ENCODE assay signal across 8 cellular contexts in the genomic region with DNA sequence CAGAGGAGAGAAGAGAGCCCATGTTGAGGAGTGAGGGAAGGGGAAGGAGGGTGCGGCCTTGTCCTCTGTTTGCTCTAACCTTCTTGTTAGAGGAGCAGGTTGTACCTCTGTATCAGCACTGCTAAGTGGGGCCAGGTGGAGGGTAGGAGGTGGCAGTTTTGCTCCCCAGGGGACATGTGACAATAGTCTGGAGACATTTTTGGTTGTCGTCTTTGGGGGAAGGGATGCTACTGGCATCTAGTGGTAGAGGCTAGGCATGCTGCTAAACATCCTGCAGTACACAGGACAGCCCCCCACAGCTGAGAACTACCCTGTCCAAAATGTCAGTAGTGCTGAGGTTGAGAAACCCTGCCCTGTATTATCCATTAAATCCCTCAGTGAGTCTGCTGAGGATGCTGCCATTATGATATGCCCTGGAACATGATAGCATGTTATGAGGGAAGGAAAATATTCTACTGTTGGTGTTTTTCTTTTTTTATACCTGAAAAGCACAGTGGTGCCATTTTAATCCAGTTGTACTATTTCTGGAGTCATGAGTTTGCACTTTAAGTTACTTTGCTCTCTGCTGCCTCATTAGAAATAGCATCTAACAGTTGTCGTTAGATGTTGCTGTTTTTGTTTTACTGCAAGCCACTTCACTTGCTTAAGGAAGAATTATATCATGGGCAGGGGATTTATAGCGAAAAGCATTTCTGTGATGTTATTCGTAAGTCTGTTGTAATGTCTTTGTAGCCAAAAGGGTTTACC.
DNase-seq lines count a peak whose midpoint lies in the region; ATAC-seq, FAIRE-seq and TF ChIP-seq lines count a peak whose summit lies in the region.

No MANE protein-coding gene starts in this region.

- no peak overlapping the region for H3K4me3 Mint-ChIP-seq in naive thymus-derived CD4-positive, alpha-beta T cell

- no peak overlapping the region for H3K27ac ChIP-seq in naive thymus-derived CD4-positive, alpha-beta T cell (ENCODE audit: low read depth, low read length)

- peaks cover 0 to 15% (median 0%) of the 10 kb centered on the region in 7 donors for H3K4me1 Mint-ChIP-seq in naive thymus-derived CD4-positive, alpha-beta T cell

- no peaks in the 10 kb centered on the region for H3K9me3 ChIP-seq in naive thymus-derived CD4-positive, alpha-beta T cell (ENCODE audit: control insufficient read depth in 2 of 3, low read length in 3 of 3)

- CTCF ChIA-PET in naive thymus-derived CD4-positive, alpha-beta T cell (lab: Charles Lee), result interaction anchor here (0.7 to 1.3 kb wide), 2 partner anchors 121 to 263 kb away, joined by 3 to 4 read pairs; no protein-coding TSS in a partner anchor

- H3K27me3 Mint-ChIP-seq in naive thymus-derived CD4-positive, alpha-beta T cell, result no peaks in the 10 kb centered on the region

- FAIRE-seq in RCC 7860 (lab: Jason Lieb, UNC), result no peak

- TF ChIP-seq CTCF in AG09319 (IDR thresholded peaks at IDR 0.05; ENCODE audit: low read depth, low read length), result peak; percentile 36

- POLR2A ChIA-PET in naive thymus-derived CD4-positive, alpha-beta T cell (lab: Charles Lee), result no interaction called here

- no peaks in the 10 kb centered on the region for H3K36me3 ChIP-seq in naive thymus-derived CD4-positive, alpha-beta T cell (ENCODE audit: control insufficient read depth in 2 of 3, insufficient read depth in 3 of 3, low read length in 3 of 3)

- H3K4me1 ChIP-seq in naive thymus-derived CD4-positive, alpha-beta T cell (ENCODE audit: control insufficient read depth in 2 of 2, insufficient read depth in 2 of 2, low read length in 2 of 2), result no peaks in the 10 kb centered on the region

- H3K4me3 ChIP-seq in naive thymus-derived CD4-positive, alpha-beta T cell (ENCODE audit: low read length), result no peak overlapping the region

- H3K27me3 ChIP-seq in naive thymus-derived CD4-positive, alpha-beta T cell (ENCODE audit: control insufficient read depth in 2 of 2, insufficient read depth in 2 of 2, low read length in 2 of 2), result no peaks in the 10 kb centered on the region

- H3K9me3 Mint-ChIP-seq in naive thymus-derived CD4-positive, alpha-beta T cell, result no peaks in the 10 kb centered on the region

- peaks cover 0 to 30% (median 16%) of the 10 kb centered on the region in 5 donors for H3K36me3 Mint-ChIP-seq in naive thymus-derived CD4-positive, alpha-beta T cell

- peak overlapping the region in 2 of 9 donors; percentile 25 to 75 for H3K27ac Mint-ChIP-seq in naive thymus-derived CD4-positive, alpha-beta T cell

- no peak for DNase-seq in AG09319 (ENCODE audit: extremely low read depth, low read depth)
- DNase-seq in OCI-M1 (lab: John Stamatoyannopoulos, UW), result peak; percentile 64
- peak; percentile 57 for DNase-seq in ecto neural progenitor cell (ENCODE audit: low spot score)
- DNase-seq in naive thymus-derived CD4-positive, alpha-beta T cell, result peak in 7 of 9 donors; percentile 0 to 44 (median 36)
- DNase-seq in GM03348 (ENCODE audit: low spot score), result no peak
- DNase-seq in RCC 7860 (ENCODE audit: low spot score), result no peak

- ATAC-seq in GM18519 (IDR thresholded peaks at IDR 0.05; ENCODE audit: low FRiP score, unreplicated experiment), result peak; percentile 33
- peak; percentile 37 for ATAC-seq in HG02973 (IDR thresholded peaks at IDR 0.05; ENCODE audit: unreplicated experiment)
- ATAC-seq in naive thymus-derived CD4-positive, alpha-beta T cell, result peak; percentile 59

- intact Hi-C loops in naive thymus-derived CD4-positive, alpha-beta T cell (cut with micrococcal nuclease), result loop anchor here (1.0 to 5.0 kb wide), 5 partner anchors 93 to 266 kb away; a partner anchor contains a TSS

Comparison
In these comparisons a context has a peak if more than half of its experiments do, and no peak if none do; other contexts are left out.
1. DNase-seq: peak in OCI-M1 (single experiment), ecto neural progenitor cell (single experiment) and naive thymus-derived CD4-positive, alpha-beta T cell (7 of 9); none in AG09319 (single experiment), GM03348 (single experiment) and RCC 7860 (single experiment).
2. Peak in every context shown above with its lines, with median percentiles within 50 percentile points of each other: ATAC-seq.